8 cellular contexts compared by ENCODE assay signal in the genomic region with DNA sequence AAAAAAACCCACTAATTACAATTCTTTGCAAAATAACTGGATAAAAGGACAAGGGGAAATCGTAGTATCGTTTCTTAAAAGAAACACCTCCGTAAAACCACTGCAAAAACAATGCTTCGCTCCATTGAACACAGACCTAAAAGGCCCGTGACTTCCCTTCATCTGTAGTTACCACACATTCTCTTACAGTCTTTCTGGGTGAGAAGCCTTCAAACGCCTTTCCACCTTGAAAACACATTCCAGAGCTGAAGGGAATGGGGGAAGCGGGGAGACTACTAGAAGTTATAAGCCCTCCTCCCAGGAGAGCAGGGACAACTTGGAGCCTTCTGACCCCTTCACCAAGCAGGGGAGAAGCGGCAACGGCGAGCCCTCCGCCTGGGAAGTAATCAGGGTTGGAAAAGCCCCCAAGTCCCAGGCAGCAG. TPM values are rescaled to one million over a fixed set of nuclear protein-coding genes. Genes with fewer than 3 reads are reported as not detected.
DNase-seq lines count a peak whose midpoint lies in the region; ATAC-seq and TF ChIP-seq lines count a peak whose summit lies in the region.

No MANE protein-coding gene starts in this region.

- intact Hi-C loops in CD4-positive, alpha-beta memory T cell (cut with micrococcal nuclease) = loop anchor here (1.0 to 10.0 kb wide), 9 partner anchors 71 to 1202 kb away; a partner anchor contains a TSS
- intact Hi-C loops in transverse colon (cut with DNase I; ENCODE audit: low total_unique reads) = no loop called here

- H3K27me3 Mint-ChIP-seq in CD4-positive, alpha-beta memory T cell = no peaks in the 10 kb centered on the region

- no peaks in the 10 kb centered on the region for H3K9me3 ChIP-seq in CD4-positive, alpha-beta memory T cell (ENCODE audit: control insufficient read depth in 1 of 2, low read length in 2 of 2)
- H3K9me3 ChIP-seq in SJCRH30 (replicated peaks) (no peaks in the 10 kb centered on the region), duodenal mucosa (ENCODE audit: control insufficient read depth in 1 of 2, low read length in 2 of 2) (no peaks in the 10 kb centered on the region), transverse colon (no peaks in the 10 kb centered on the region)

- DNase-seq in CD4-positive, alpha-beta memory T cell = peak in 2 of 5 donors; percentile 13
- DNase-seq in SJCRH30 (peak; percentile 44 to 59), lung microvascular endothelial cell (ENCODE audit: low read depth in 2 of 2) (peak; percentile 41 to 46), transverse colon (no peak), mesenteric fat pad (ENCODE audit: low spot score) (no peak)

- H3K27ac ChIP-seq in CD4-positive, alpha-beta memory T cell (ENCODE audit: low read depth, low read length) = peak overlapping the region; percentile 62
- peak overlapping the region; percentile 66 for H3K27ac ChIP-seq in SJCRH30
- H3K27ac ChIP-seq in duodenal mucosa (ENCODE audit: low read depth, low read length) = peak overlapping the region; percentile 48
- H3K27ac ChIP-seq in transverse colon = peak overlapping the region; percentile 90 to 93 (median 92)

- in situ Hi-C loops in transverse colon (cut with MboI; ENCODE audit: low pct_ligation_motif_present in 1 of 4, low pct_unique_long_range_greater_than_20kb in 1 of 4, low sequenced_read_pairs in 3 of 4) = no loop called here

- peak overlapping the region; percentile 92 to 94 for H3K9ac ChIP-seq in duodenal mucosa (ENCODE audit: low read depth in 1 of 2, low read length in 2 of 2)

- peaks cover 38% of the 10 kb centered on the region for H3K4me1 ChIP-seq in CD4-positive, alpha-beta memory T cell (ENCODE audit: insufficient read depth, low read length)
- peaks cover 6% of the 10 kb centered on the region for H3K4me1 ChIP-seq in SJCRH30
- H3K4me1 ChIP-seq in duodenal mucosa (ENCODE audit: control insufficient read depth in 1 of 2, insufficient read depth in 2 of 2, low read length in 2 of 2) = peaks cover 10 to 19% of the 10 kb centered on the region in 2 donors
- H3K4me1 ChIP-seq in transverse colon = peaks cover 6 to 47% (median 27%) of the 10 kb centered on the region in 4 donors

- H3K36me3 Mint-ChIP-seq in CD4-positive, alpha-beta memory T cell = peaks cover 0 to 10% of the 10 kb centered on the region in 2 donors

- H3K4me1 Mint-ChIP-seq in CD4-positive, alpha-beta memory T cell = peaks cover 24 to 49% (median 33%) of the 10 kb centered on the region in 4 donors

- H3K27me3 ChIP-seq in CD4-positive, alpha-beta memory T cell (ENCODE audit: insufficient read depth, low read length) = no peaks in the 10 kb centered on the region
- H3K27me3 ChIP-seq in SJCRH30 (no peaks in the 10 kb centered on the region), duodenal mucosa (ENCODE audit: control insufficient read depth in 1 of 2, insufficient read depth in 2 of 2, low read length in 2 of 2) (no peaks in the 10 kb centered on the region), transverse colon (no peaks in the 10 kb centered on the region)

- no peaks in the 10 kb centered on the region for H3K36me3 ChIP-seq in CD4-positive, alpha-beta memory T cell (ENCODE audit: insufficient read depth, low read length)
- H3K36me3 ChIP-seq in SJCRH30 (no peaks in the 10 kb centered on the region), duodenal mucosa (ENCODE audit: control insufficient read depth in 1 of 2, insufficient read depth in 2 of 2, low read length in 2 of 2) (no peaks in the 10 kb centered on the region), transverse colon (no peaks in the 10 kb centered on the region)

- no peaks in the 10 kb centered on the region for H3K9me3 Mint-ChIP-seq in CD4-positive, alpha-beta memory T cell

- CTCF ChIA-PET in CD4-positive, alpha-beta memory T cell (lab: Charles Lee; ENCODE audit: partially characterized antibody) = interaction anchor here (1.0 to 3.0 kb wide), 6 partner anchors 14 to 168 kb away, joined by 4 to 8 read pairs (median 5); a partner anchor contains a TSS

- POLR2A ChIA-PET in CD4-positive, alpha-beta memory T cell (lab: Charles Lee; ENCODE audit: partially characterized antibody) = interaction anchor here (0.6 to 2.6 kb wide), 9 partner anchors 14 to 1862 kb away, joined by 3 to 23 read pairs (median 9); a partner anchor contains a TSS

- WGBS in transverse colon (ENCODE audit: low coverage in 1 of 2), 2 donors = 0 to 1% methylated on average over 1 to 11 of the region's 11 CpGs

- no peak for TF ChIP-seq CTCF in transverse colon (IDR thresholded peaks at IDR 0.05)

- peak overlapping the region; percentile 86 to 97 (median 92) for H3K27ac Mint-ChIP-seq in CD4-positive, alpha-beta memory T cell

- TF ChIP-seq EP300 in transverse colon (IDR thresholded peaks at IDR 0.05; ENCODE audit: low read depth) = no peak

- ATAC-seq in GM18909 (IDR thresholded peaks at IDR 0.05; ENCODE audit: poor library complexity, unreplicated experiment) = peak; percentile 34
- peak; percentile 24 for ATAC-seq in HG03097 (IDR thresholded peaks at IDR 0.05; ENCODE audit: low FRiP score, unreplicated experiment)

- peak overlapping the region; percentile 80 to 88 for H3K4me3 ChIP-seq in CD4-positive, alpha-beta memory T cell (ENCODE audit: low read length in 2 of 2)
- peak overlapping the region; percentile 97 for H3K4me3 ChIP-seq in SJCRH30
- peak overlapping the region; percentile 84 to 90 for H3K4me3 ChIP-seq in duodenal mucosa (ENCODE audit: low read depth in 1 of 2, low read length in 2 of 2)
- peak overlapping the region; percentile 79 to 99 (median 89) for H3K4me3 ChIP-seq in transverse colon

- H3K4me3 Mint-ChIP-seq in CD4-positive, alpha-beta memory T cell = peak overlapping the region; percentile 95 to 97 (median 96)

- no peak for TF ChIP-seq POLR2A in transverse colon (IDR thresholded peaks at IDR 0.05)

RNA-seq across cellular contexts. Expression of a gene that starts 0.5 kb away (rescaled TPM):
- total RNA-seq in CD4-positive, alpha-beta memory T cell = 10 to 100 TPM; 64.3 to 72.9 TPM
- 10 to 100 TPM in 1 of 2 donors, 1 to 10 TPM in 1; 9.1 to 22.3 TPM for polyA plus RNA-seq in CD4-positive, alpha-beta memory T cell
- total RNA-seq in SJCRH30 (2014; rRNA removed; shearing (Covaris generic)) = 19.3 and 23.5 TPM in 2 replicates
- total RNA-seq in lung microvascular endothelial cell = 22.0 and 26.4 TPM in 2 replicates
- 10 to 100 TPM; 27.7 to 63.2 (median 33.2) TPM for total RNA-seq in transverse colon
- total RNA-seq in mesenteric fat pad = 61.0 TPM

Comparison
In these comparisons a context has a peak if more than half of its experiments do, and no peak if none do; other contexts are left out.
1. DNase-seq: peak in SJCRH30 (2 of 2) and lung microvascular endothelial cell (2 of 2); none in transverse colon (single experiment) and mesenteric fat pad (single experiment).
2. Peak in every context shown above with its lines, with median percentiles within 50 percentile points of each other: H3K27ac ChIP-seq and H3K4me3 ChIP-seq.